ENCODE assay signal across 8 cellular contexts in the genomic region with DNA sequence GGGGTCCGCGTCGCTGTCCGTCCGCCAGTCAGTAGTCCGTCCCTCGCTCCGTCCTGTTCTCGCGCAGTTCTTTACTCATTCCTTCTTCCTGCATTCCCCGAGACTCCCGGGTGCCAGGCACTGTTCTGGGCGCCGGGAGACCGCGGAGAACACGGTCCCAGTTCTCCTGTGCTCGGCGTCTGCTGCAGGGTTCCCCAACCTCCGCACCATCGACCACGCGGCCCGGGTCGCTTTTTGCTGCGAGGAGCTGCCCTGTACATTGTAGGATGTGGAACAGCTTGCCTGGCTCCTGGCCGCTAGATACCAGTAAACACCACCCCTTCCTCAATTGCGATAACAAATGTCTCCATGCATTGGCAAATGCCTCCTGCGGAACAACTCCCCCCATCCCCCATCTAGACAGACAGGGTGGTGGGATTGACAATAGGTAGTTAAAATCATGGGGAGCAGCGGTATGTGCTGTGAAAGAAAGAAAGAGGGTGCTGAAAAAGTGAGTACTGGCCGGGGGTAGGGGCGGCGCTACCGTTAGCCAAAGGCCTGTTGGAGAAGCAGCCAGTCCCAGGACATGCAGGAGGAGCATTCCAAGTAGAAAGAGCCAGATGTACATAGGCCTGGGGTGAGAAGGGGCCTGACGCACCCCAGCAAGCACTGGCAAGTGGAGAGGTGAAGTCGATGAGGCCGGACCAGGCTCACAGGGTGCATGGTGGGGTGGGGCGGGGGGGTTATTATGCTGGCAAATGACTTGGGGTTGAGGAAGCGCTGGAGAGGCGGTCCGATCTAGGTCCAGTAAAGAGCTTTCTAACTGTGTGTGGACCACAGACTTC. TPM values are rescaled to one million over a fixed set of nuclear protein-coding genes. Genes with fewer than 3 reads are reported as not detected.
DNase-seq lines count a peak whose midpoint lies in the region; ATAC-seq, FAIRE-seq and TF ChIP-seq lines count a peak whose summit lies in the region.

No MANE protein-coding gene starts in this region.

- intact Hi-C loops in kidney (cut with DNase I) = no loop called here

- H3K27ac ChIP-seq in angular gyrus (ENCODE audit: low read depth, low read length) = peak overlapping the region; percentile 53
- H3K27ac ChIP-seq in kidney (ENCODE audit: low read depth in 2 of 2, low read length in 2 of 2) = no peak overlapping the region

- no peak for ATAC-seq in HG03045 (IDR thresholded peaks at IDR 0.05; ENCODE audit: unreplicated experiment)
- ATAC-seq in GM19455 (IDR thresholded peaks at IDR 0.05; ENCODE audit: unreplicated experiment) = no peak

- peak overlapping the region; percentile 90 for H3K4me3 ChIP-seq in LNCaP clone FGC (ENCODE audit: low read depth, low read length)
- H3K4me3 ChIP-seq in kidney (ENCODE audit: low read length in 2 of 2) = peak overlapping the region; percentile 81 to 91

- FAIRE-seq in kidney (lab: Jason Lieb, UNC) = no peak

- H3K9me3 ChIP-seq in kidney (ENCODE audit: control insufficient read depth in 1 of 2, low read length in 2 of 2) = no peaks in the 10 kb centered on the region

- TF ChIP-seq CTCF in LNCaP clone FGC (IDR thresholded peaks at IDR 0.05; ENCODE audit: control insufficient read depth, extremely low read depth, insufficient read depth) = no peak
- TF ChIP-seq CTCF in kidney (IDR thresholded peaks at IDR 0.05; ENCODE audit: borderline replicate concordance, extremely low read depth, insufficient read depth) = no peak

- H3K9ac ChIP-seq in kidney (ENCODE audit: low read length in 2 of 2) = peak overlapping the region; percentile 69 to 80

- H3K4me1 Mint-ChIP-seq in stimulated activated naive CD8-positive, alpha-beta T cell treated with anti-CD3 and anti-CD28 coated beads, Interleukin-15, Interleukin-2, amounts not matched to agents 100 ng/mL and 50 ng/mL, for 24 hours (ENCODE audit: low read depth) = peaks cover 62% of the 10 kb centered on the region

- peaks cover 0 to 3% of the 10 kb centered on the region in 2 donors for H3K36me3 ChIP-seq in kidney (ENCODE audit: control insufficient read depth in 1 of 2, insufficient read depth in 2 of 2, low read length in 2 of 2)

- no peaks in the 10 kb centered on the region for H3K9me3 Mint-ChIP-seq in stimulated activated naive CD8-positive, alpha-beta T cell treated with anti-CD3 and anti-CD28 coated beads, Interleukin-15, Interleukin-2, amounts not matched to agents 100 ng/mL and 50 ng/mL, for 24 hours

- DNase-seq in DMS 273 treated with DMSO at 0.1 percent for 48 hours (lab: John Stamatoyannopoulos, UW) (peak; percentile 43), LNCaP clone FGC (ENCODE audit: low read depth) (no peak), kidney (peak; percentile 84), iPS-NIHi7 (ENCODE audit: extremely low spot score) (no peak)

- peak overlapping the region; percentile 95 for H3K4me3 Mint-ChIP-seq in stimulated activated naive CD8-positive, alpha-beta T cell treated with anti-CD3 and anti-CD28 coated beads, Interleukin-15, Interleukin-2, amounts not matched to agents 100 ng/mL and 50 ng/mL, for 24 hours

- peaks cover 40% of the 10 kb centered on the region for H3K36me3 Mint-ChIP-seq in stimulated activated naive CD8-positive, alpha-beta T cell treated with anti-CD3 and anti-CD28 coated beads, Interleukin-15, Interleukin-2, amounts not matched to agents 100 ng/mL and 50 ng/mL, for 24 hours (ENCODE audit: low read depth)

- no peaks in the 10 kb centered on the region for H3K27me3 Mint-ChIP-seq in stimulated activated naive CD8-positive, alpha-beta T cell treated with anti-CD3 and anti-CD28 coated beads, Interleukin-15, Interleukin-2, amounts not matched to agents 100 ng/mL and 50 ng/mL, for 24 hours

- H3K27ac Mint-ChIP-seq in stimulated activated naive CD8-positive, alpha-beta T cell treated with anti-CD3 and anti-CD28 coated beads, Interleukin-15, Interleukin-2, amounts not matched to agents 100 ng/mL and 50 ng/mL, for 24 hours = peak overlapping the region; percentile 92

- peaks cover 13 to 56% of the 10 kb centered on the region in 2 donors for H3K4me1 ChIP-seq in kidney (ENCODE audit: control insufficient read depth in 1 of 2, insufficient read depth in 1 of 2, low read depth in 1 of 2, low read length in 2 of 2)

RNA-seq across cellular contexts. Expression of a gene that starts 0.7 kb away (rescaled TPM):
- total RNA-seq in kidney = 66.8 TPM
- polyA plus RNA-seq in kidney (ENCODE audit: insufficient read depth, low read depth, low replicate concordance) = 26.1 TPM

RNA-seq across cellular contexts. Expression of a gene that starts 7.8 kb away (rescaled TPM):
- 1.5 TPM for total RNA-seq in kidney
- polyA plus RNA-seq in kidney (ENCODE audit: insufficient read depth, low read depth, low replicate concordance) = 3.0 TPM

RNA-seq across cellular contexts. Expression of a gene that starts 20.5 kb away (rescaled TPM):
- 88.3 TPM for total RNA-seq in kidney
- 16.2 TPM for polyA plus RNA-seq in kidney (ENCODE audit: insufficient read depth, low read depth, low replicate concordance)

RNA-seq across cellular contexts. Expression of a gene that starts 40.2 kb away (rescaled TPM):
- 0.66 TPM for total RNA-seq in kidney
- polyA plus RNA-seq in kidney (ENCODE audit: insufficient read depth, low read depth, low replicate concordance) = 0.30 TPM

RNA-seq across cellular contexts. Expression of a gene that starts 49.0 kb away (rescaled TPM):
- 34.0 TPM for total RNA-seq in kidney
- 63.3 TPM for polyA plus RNA-seq in kidney (ENCODE audit: insufficient read depth, low read depth, low replicate concordance)

Comparison
In these comparisons a context has a peak if more than half of its experiments do, and no peak if none do; other contexts are left out.
1. DNase-seq: peak in DMS 273 treated with DMSO at 0.1 percent for 48 hours (single experiment) and kidney (single experiment); none in LNCaP clone FGC (single experiment) and iPS-NIHi7 (single experiment).